22 cellular contexts compared by ENCODE assay signal in genomic region chr2:217101972-217102371, GRCh38.
DNase-seq lines count a peak whose midpoint lies in the region; ATAC-seq, FAIRE-seq and TF ChIP-seq lines count a peak whose summit lies in the region.
"Had no signal": no experiment of that assay in that cellular context is flagged by ENCODE, and none has a peak within 500 bp of the region (broad histone marks: within the 10 kb centered on the region; RNA-seq: fewer than 3 reads in every experiment).

No MANE protein-coding gene starts in this region.

- H3K4me1 Mint-ChIP-seq in glutamatergic neuron (ENCODE audit: low read depth, unreplicated experiment): no peaks in the 10 kb centered on the region
- H3K4me1 Mint-ChIP-seq: naive B cell had no signal

- FAIRE-seq in GM12878 (lab: Jason Lieb, UNC): peak; percentile 76

- no peaks in the 10 kb centered on the region; the same call in 2 of the 3 replicates for H3K9me3 ChIP-seq in GM12878 (replicated peaks; ENCODE audit: control insufficient read depth, insufficient read depth, low read length)
- H3K9me3 ChIP-seq: breast epithelium, uterus had no signal

- no peak for TF ChIP-seq POLR2A in GM12878 (IDR thresholded peaks at IDR 0.05; ENCODE audit: low read depth, low read length)

- POLR2A ChIA-PET in GM12878 (lab: Charles Lee): no interaction called here

- SMC1A ChIA-PET in GM12878 (lab: Charles Lee; ENCODE audit: uncharacterized antibody, unreplicated experiment): interaction anchor here (0.6 to 1.0 kb wide), 3 partner anchors 13 to 120 kb away, joined by 3 read pairs; no protein-coding TSS in a partner anchor

- no peaks in the 10 kb centered on the region for H3K79me2 ChIP-seq in GM12878 (ENCODE audit: control insufficient read depth, insufficient read depth, low read length)

- in situ Hi-C loops in GM12878 (cut with MboI): no loop called here

- no peak overlapping the region for H3K9ac ChIP-seq in GM12878 (ENCODE audit: control insufficient read depth, insufficient read depth, low read length)

- no peaks in the 10 kb centered on the region for H4K20me1 ChIP-seq in GM12878 (ENCODE audit: control insufficient read depth, insufficient read depth)

- no peak overlapping the region for H3K27ac Mint-ChIP-seq in glutamatergic neuron (ENCODE audit: unreplicated experiment)
- H3K27ac Mint-ChIP-seq: activated CD4-positive, alpha-beta T cell treated with anti-CD3 and anti-CD28 coated beads for 36 hours; activated naive CD4-positive, alpha-beta T cell treated with anti-CD3 and anti-CD28 coated beads, Interleukin-2, amount 50 U/mL, for 72 hours; naive B cell had no signal

- no peaks in the 10 kb centered on the region for H3K36me3 ChIP-seq in GM12878 (ENCODE audit: control insufficient read depth in 2 of 2, insufficient read depth in 2 of 2, low read length in 1 of 2)
- H3K36me3 ChIP-seq: breast epithelium, uterus had no signal

- RAD21 ChIA-PET in GM12878 (lab: Charles Lee; ENCODE audit: unreplicated experiment): no interaction called here

- H3K27ac ChIP-seq in GM12878 (ENCODE audit: control insufficient read depth, insufficient read depth): no peak overlapping the region
- H3K27ac ChIP-seq: breast epithelium, RWPE1, uterus had no signal

- TF ChIP-seq RAD21 in GM12878 (IDR thresholded peaks at IDR 0.05; ENCODE audit: insufficient read depth, low read depth, low read length): no peak

- H3K27me3 Mint-ChIP-seq in glutamatergic neuron (ENCODE audit: unreplicated experiment): peaks cover 1% of the 10 kb centered on the region

- 8% methylated on average over 6 of the region's 6 CpGs for WGBS in GM12878 (ENCODE audit: insufficient coverage, insufficient replicate concordance, low lambda C conversion rate, missing lambda C conversion rate)

- TF ChIP-seq CTCF in GM12878 (IDR thresholded peaks at IDR 0.05 in 2 of 3, conservative IDR thresholded peaks at IDR 0.05 in 1 of 3; ENCODE audit: control insufficient read depth in 2 of 3, extremely low read depth in 1 of 3, insufficient read depth in 1 of 3, low read depth in 3 of 3, low read length in 3 of 3) (no peak), glutamatergic neuron (IDR thresholded peaks at IDR 0.05; ENCODE audit: partially characterized antibody, unreplicated experiment) (no peak)

- H3K4me3 ChIP-seq in GM12878: no peak overlapping the region
- H3K4me3 ChIP-seq: breast epithelium, uterus had no signal

- CTCF ChIA-PET in GM12878 (lab: Yijun Ruan, JAX): no interaction called here

- H2AFZ ChIP-seq in GM12878 (ENCODE audit: control insufficient read depth, low read depth, low read length): no peak overlapping the region

- no peaks in the 10 kb centered on the region; the same call in 1 of the 2 replicates for H3K4me1 ChIP-seq in GM12878 (ENCODE audit: control insufficient read depth, insufficient read depth, low read length)
- H3K4me1 ChIP-seq: breast epithelium, uterus had no signal

- DNase-seq in GM12878 (ENCODE audit: low read depth, low spot score) (peak; percentile 40), GOT3 (lab: John Stamatoyannopoulos, UW) (no peak), glutamatergic neuron (no peak), NCI-H526 treated with DMSO at 0.1 percent for 48 hours (lab: John Stamatoyannopoulos, UW) (no peak)
- DNase-seq: activated CD4-positive, alpha-beta T cell treated with anti-CD3 and anti-CD28 coated beads for 36 hours; COR-L47; effector CD4-positive, alpha-beta T cell; left ventricle myocardium superior; naive B cell; NCI-H2029; NCI-H526; posterior cingulate gyrus; stimulated activated naive CD8-positive, alpha-beta T cell treated with anti-CD3 and anti-CD28 coated beads, Interleukin-15, amount 100 ng/mL, for 72 hours; T-helper 1 cell; uterus had no signal

- intact Hi-C loops in GM12878 (cut with micrococcal nuclease; ENCODE audit: unreplicated experiment): no loop called here

- H3K27me3 ChIP-seq in GM12878 (replicated peaks in 1 of 2; ENCODE audit: control insufficient read depth in 2 of 2, insufficient read depth in 2 of 2, low read length in 1 of 2): no peaks in the 10 kb centered on the region
- H3K27me3 ChIP-seq: breast epithelium, uterus had no signal

- ATAC-seq in GM19043 (IDR thresholded peaks at IDR 0.05; ENCODE audit: low read depth, unreplicated experiment) (peak; percentile 64), GM21786 (IDR thresholded peaks at IDR 0.05; ENCODE audit: unreplicated experiment) (peak; percentile 83), HG03432 (IDR thresholded peaks at IDR 0.05; ENCODE audit: unreplicated experiment) (peak; percentile 60), GM12878 (peak; percentile 90), GM19395 (IDR thresholded peaks at IDR 0.05; ENCODE audit: unreplicated experiment) (no peak)
- ATAC-seq: activated CD4-positive, alpha-beta T cell treated with anti-CD3 and anti-CD28 coated beads for 36 hours; activated naive CD4-positive, alpha-beta T cell treated with anti-CD3 and anti-CD28 coated beads, Interleukin-2, amount 50 U/mL, for 72 hours; left ventricle myocardium superior; stimulated activated naive CD8-positive, alpha-beta T cell treated with anti-CD3 and anti-CD28 coated beads, Interleukin-15, amount 100 ng/mL, for 72 hours had no signal

- H3K4me3 Mint-ChIP-seq in glutamatergic neuron (ENCODE audit: unreplicated experiment): no peak overlapping the region
- H3K4me3 Mint-ChIP-seq: activated CD4-positive, alpha-beta T cell treated with anti-CD3 and anti-CD28 coated beads for 36 hours; naive B cell; stimulated activated naive CD8-positive, alpha-beta T cell treated with anti-CD3 and anti-CD28 coated beads, Interleukin-15, amount 100 ng/mL, for 72 hours had no signal

- H3K9me3 Mint-ChIP-seq in glutamatergic neuron (ENCODE audit: unreplicated experiment): no peaks in the 10 kb centered on the region
- H3K9me3 Mint-ChIP-seq: stimulated activated naive CD8-positive, alpha-beta T cell treated with anti-CD3 and anti-CD28 coated beads, Interleukin-15, amount 100 ng/mL, for 72 hours had no signal

- TF ChIP-seq EP300 in GM12878 (IDR thresholded peaks at IDR 0.05; ENCODE audit: borderline replicate concordance in 1 of 2, control insufficient read depth in 1 of 2, low read depth in 2 of 2, low read length in 2 of 2): no peak

- no TSS peak for BruUV-seq in GM12878 (replicated peaks; lab: Mats Ljungman, UMichigan)

- no peaks in the 10 kb centered on the region for H3K36me3 Mint-ChIP-seq in glutamatergic neuron (ENCODE audit: unreplicated experiment)
- H3K36me3 Mint-ChIP-seq: activated naive CD4-positive, alpha-beta T cell treated with anti-CD3 and anti-CD28 coated beads, Interleukin-2, amount 50 U/mL, for 72 hours; naive B cell had no signal

- no peak overlapping the region for H3K4me2 ChIP-seq in GM12878 (ENCODE audit: control insufficient read depth, insufficient read depth)

TF ChIP-seq in GM12878, 131 proteins besides CTCF, POLR2A, EP300 and RAD21 (continues in another document):
- no peak for TF ChIP-seq NKRF (conservative IDR thresholded peaks at IDR 0.05)
- no peak for TF ChIP-seq SMAD1 (IDR thresholded peaks at IDR 0.05; ENCODE audit: low read depth, partially characterized antibody)
- no peak for TF ChIP-seq POLR2AphosphoS5 (IDR thresholded peaks at IDR 0.05; ENCODE audit: low read length)
- TF ChIP-seq BCL3 (IDR thresholded peaks at IDR 0.05; ENCODE audit: borderline replicate concordance, insufficient read depth, low read depth, low read length, poor library complexity, severe bottlenecking): no peak
- TF ChIP-seq JUNB (IDR thresholded peaks at IDR 0.05): no peak
- no peak for TF ChIP-seq GATAD2B (conservative IDR thresholded peaks at IDR 0.05; ENCODE audit: low read depth)
- no peak for TF ChIP-seq JUND (IDR thresholded peaks at IDR 0.05; ENCODE audit: low read depth, low read length)
- TF ChIP-seq POU2F2 (IDR thresholded peaks at IDR 0.05; ENCODE audit: borderline replicate concordance, low read depth, low read length): no peak
- no peak for TF ChIP-seq RFX5 (IDR thresholded peaks at IDR 0.05; ENCODE audit: low read depth, low read length)
- TF ChIP-seq EED (IDR thresholded peaks at IDR 0.05; ENCODE audit: low read depth): 0 out of 2 replicates have a peak, but pooled peaks have one; percentile 12
